In genomic region chr17:81341347-81342061, GRCh38 we compare ENCODE assay signal across 8 cellular contexts. TPM values are rescaled to one million over a fixed set of nuclear protein-coding genes. Genes with fewer than 3 reads are reported as not detected.
DNase-seq lines count a peak whose midpoint lies in the region; ATAC-seq, FAIRE-seq and TF ChIP-seq lines count a peak whose summit lies in the region.

No MANE protein-coding gene starts in this region.

- H3K4me2 ChIP-seq in K562 (ENCODE audit: insufficient read depth, low read length), result no peak overlapping the region

- no peak overlapping the region for H3K4me3 ChIP-seq in K562
- peak overlapping the region; percentile 54 for H3K4me3 ChIP-seq in iPS-15b (ENCODE audit: low read depth, low read length)
- H3K4me3 ChIP-seq in rectal smooth muscle tissue (ENCODE audit: low read length), result peak overlapping the region; percentile 93

- H2AFZ ChIP-seq in K562 (ENCODE audit: low read depth, low read length), result no peak overlapping the region

- no TSS peak for BruUV-seq in K562 (replicated peaks; lab: Mats Ljungman, UMichigan)

- CTCF ChIA-PET in K562 (lab: Yijun Ruan, JAX; ENCODE audit: low intra/inter-chr PET ratio), result no interaction called here

- no peaks in the 10 kb centered on the region for H3K9me3 ChIP-seq in K562 (replicated peaks; ENCODE audit: control insufficient read depth, insufficient read depth, low read depth, low read length)
- H3K9me3 ChIP-seq in iPS-15b (ENCODE audit: control insufficient read depth, insufficient read depth, low read length), result no peaks in the 10 kb centered on the region

- peaks cover 48% of the 10 kb centered on the region for H3K79me2 ChIP-seq in K562 (ENCODE audit: control insufficient read depth, insufficient read depth, low read length)

- no peak for FAIRE-seq in K562 (lab: Jason Lieb, UNC)

- POLR2A ChIA-PET in K562 (lab: Yijun Ruan, JAX), result interaction anchor here (0.6 kb wide), 2 partner anchors 14 to 527 kb away, joined by 4 read pairs; no protein-coding TSS in a partner anchor

- no peak overlapping the region for H3K27ac ChIP-seq in K562 (ENCODE audit: extremely low read depth, low read depth, low read length)
- H3K27ac ChIP-seq in rectal smooth muscle tissue (ENCODE audit: low read depth, low read length), result peak overlapping the region; percentile 97

- peaks cover 5 to 6% of the 10 kb centered on the region in 2 donors for H3K36me3 Mint-ChIP-seq in CD14-positive monocyte
- peaks cover 5 to 6% of the 10 kb centered on the region in 2 donors for H3K36me3 Mint-ChIP-seq in activated naive CD4-positive, alpha-beta T cell treated with anti-CD3 and anti-CD28 coated beads, Interleukin-2, amount 50 U/mL, for 72 hours

- H3K27ac Mint-ChIP-seq in CD14-positive monocyte, result peak overlapping the region in 1 of 7 donors; percentile 41
- H3K27ac Mint-ChIP-seq in activated naive CD4-positive, alpha-beta T cell treated with anti-CD3 and anti-CD28 coated beads, Interleukin-2, amount 50 U/mL, for 72 hours, result no peak overlapping the region

- H3K27me3 ChIP-seq in K562 (ENCODE audit: control insufficient read depth in 2 of 2, insufficient read depth in 2 of 2, low read length in 2 of 2) (no peaks in the 10 kb centered on the region), iPS-15b (ENCODE audit: control insufficient read depth, insufficient read depth, low read length) (peaks cover 42% of the 10 kb centered on the region), rectal smooth muscle tissue (ENCODE audit: control insufficient read depth, insufficient read depth, low read length) (no peaks in the 10 kb centered on the region)

- TF ChIP-seq EP300 in K562 (IDR thresholded peaks at IDR 0.05; ENCODE audit: low read length), result no peak

- TF ChIP-seq CTCF in CD14-positive monocyte (IDR thresholded peaks at IDR 0.05) (no peak), K562 (IDR thresholded peaks at IDR 0.05 in 2 of 3, conservative IDR thresholded peaks at IDR 0.05 in 1 of 3; ENCODE audit: insufficient read depth in 2 of 3, low read depth in 1 of 3, low read length in 3 of 3) (no peak)

- in situ Hi-C loops in K562 (cut with MboI), result no loop called here

- intact Hi-C loops in CD14-positive monocyte (cut with micrococcal nuclease) (no loop called here), K562 (cut with micrococcal nuclease) (no loop called here)

- peaks cover 0 to 4% (median 0%) of the 10 kb centered on the region in 7 donors for H3K9me3 Mint-ChIP-seq in CD14-positive monocyte
- no peaks in the 10 kb centered on the region for H3K9me3 Mint-ChIP-seq in activated naive CD4-positive, alpha-beta T cell treated with anti-CD3 and anti-CD28 coated beads, Interleukin-2, amount 50 U/mL, for 72 hours

- peak overlapping the region; percentile 55 to 100 for H3K4me3 Mint-ChIP-seq in CD14-positive monocyte

- no peak for ATAC-seq in K562
- ATAC-seq in GM21367 (IDR thresholded peaks at IDR 0.05; ENCODE audit: unreplicated experiment), result no peak
- ATAC-seq in activated naive CD4-positive, alpha-beta T cell treated with anti-CD3 and anti-CD28 coated beads, Interleukin-2, amount 50 U/mL, for 72 hours, result no peak

- peaks cover 3% of the 10 kb centered on the region for H3K9me1 ChIP-seq in K562 (ENCODE audit: control insufficient read depth, insufficient read depth, low read length)

- TF ChIP-seq RAD21 in K562 (CRISPR knock-in tag; conservative IDR thresholded peaks at IDR 0.05 in 1 of 2, IDR thresholded peaks at IDR 0.05 in 1 of 2), result no peak

- H3K27me3 Mint-ChIP-seq in CD14-positive monocyte (ENCODE audit: low read depth in 3 of 3), result peaks cover 10 to 55% (median 26%) of the 10 kb centered on the region in 3 donors

- 0 out of 2 replicates have a peak, but pooled peaks cover 4% of the 10 kb centered on the region for H4K20me1 ChIP-seq in K562 (replicated peaks; ENCODE audit: control insufficient read depth, insufficient read depth, low read length)

- 95% methylated on average over 19 of the region's 90 CpGs for WGBS in K562 (ENCODE audit: insufficient coverage, low coverage, missing lambda C conversion rate)

- H3K4me1 Mint-ChIP-seq in CD14-positive monocyte, result peaks cover 59% of the 10 kb centered on the region

- H3K36me3 ChIP-seq in K562 (ENCODE audit: control insufficient read depth, insufficient read depth, low read length) (peaks cover 12% of the 10 kb centered on the region; the same call in 1 of the 3 replicates), iPS-15b (ENCODE audit: control insufficient read depth, insufficient read depth, low read length) (no peaks in the 10 kb centered on the region), rectal smooth muscle tissue (ENCODE audit: control insufficient read depth, insufficient read depth, low read length) (no peaks in the 10 kb centered on the region)

- DNase-seq in CD14-positive monocyte (ENCODE audit: low spot score) (no peak), K562 (ENCODE audit: extremely low read depth in 1 of 4, low spot score in 3 of 4) (no peak), GM19238 (ENCODE audit: insufficient read length, low spot score) (no peak), NCI-H774 (lab: John Stamatoyannopoulos, UW) (no peak)
- DNase-seq in activated naive CD4-positive, alpha-beta T cell treated with anti-CD3 and anti-CD28 coated beads, Interleukin-2, amount 50 U/mL, for 72 hours (ENCODE audit: low spot score in 2 of 2), result no peak

- H3K4me1 ChIP-seq in K562 (replicated peaks in 1 of 2; ENCODE audit: control insufficient read depth in 2 of 2, insufficient read depth in 2 of 2, low read length in 2 of 2), result peaks cover 0 to 78% of the 10 kb centered on the region in 2 experiments; a peak in 3 of 5 replicates
- H3K4me1 ChIP-seq in iPS-15b (ENCODE audit: control insufficient read depth, insufficient read depth, low read length), result peaks cover 6% of the 10 kb centered on the region
- H3K4me1 ChIP-seq in rectal smooth muscle tissue (ENCODE audit: control insufficient read depth, insufficient read depth, low read length), result peaks cover 13% of the 10 kb centered on the region

- no peak for TF ChIP-seq POLR2A in K562 (conservative IDR thresholded peaks at IDR 0.05)

- H3K9ac ChIP-seq in K562 (ENCODE audit: insufficient read depth in 1 of 2, low read depth in 2 of 2, low read length in 2 of 2), result no peak overlapping the region
- no peak overlapping the region for H3K9ac ChIP-seq in iPS-15b (ENCODE audit: low read depth, low read length)
- H3K9ac ChIP-seq in rectal smooth muscle tissue (ENCODE audit: low read length), result peak overlapping the region; percentile 62

RNA-seq across cellular contexts. Expression of gene SLC38A10, which starts 46.4 kb away (rescaled TPM):
- polyA plus RNA-seq in CD14-positive monocyte, result 10 to 100 TPM; 50.8 to 68.4 TPM
- total RNA-seq in K562 (2011; cell fraction: chromatin; rRNA removed; ENCODE audit: low replicate concordance), result 96.2 and 235 TPM in 2 replicates
- total RNA-seq in K562 (2011; cell fraction: nucleolus; rRNA removed), result 109 and 114 TPM in 2 replicates
- total RNA-seq in K562 (2011; cell fraction: nucleoplasm; rRNA removed), result 104 and 132 TPM in 2 replicates
- 35.6 and 35.8 TPM in 2 replicates for total RNA-seq in K562 (2014; rRNA removed)
- total RNA-seq in K562 (2014; rRNA removed; fragmentation: Illumina TruSeq; extraction: Trizol), result 4.3 and 5.2 TPM in 2 replicates
- 15.5 and 16.1 TPM in 2 replicates for total RNA-seq in K562 (2015; rRNA removed; fragmentation: Illumina TruSeq; extraction: Trizol)
- total RNA-seq in K562 (2021), result 52.8 and 54.2 TPM in 2 replicates
- 13.1 and 18.0 TPM in 2 replicates for polyA plus RNA-seq in K562 (2011; rRNA removed)
- 18.4 and 29.4 TPM in 2 replicates for polyA plus RNA-seq in K562 (2011; cell fraction: cytosol; rRNA removed)
- 50.2 and 67.4 TPM in 2 replicates for polyA plus RNA-seq in K562 (2011; cell fraction: nucleus; rRNA removed)
- polyA plus RNA-seq in K562 (2012), result 38.9 and 86.6 TPM in 2 replicates
- polyA plus RNA-seq in K562 (2014; fragmentation: Illumina TruSeq; extraction: Trizol), result 13.8 and 24.0 TPM in 2 replicates
- polyA plus RNA-seq in K562 (2014; fragmentation: Nextera tagmentation; extraction: Ambion mirVana), result under 1 TPM; 0.45 to 0.92 TPM
- 31.7 and 32.1 TPM in 2 replicates for polyA plus RNA-seq in K562 (2014; rRNA removed)
- polyA minus RNA-seq in K562 (2011; rRNA and poly(A)+ RNA removed), result 16.9 and 24.8 TPM in 2 replicates
- 54.3 and 65.3 TPM in 2 replicates for polyA minus RNA-seq in K562 (2011; cell fraction: cytosol; rRNA and poly(A)+ RNA removed)
- polyA minus RNA-seq in K562 (2011; cell fraction: nucleus; rRNA and poly(A)+ RNA removed), result 28.7 and 33.2 TPM in 2 replicates
- total RNA-seq in activated naive CD4-positive, alpha-beta T cell treated with anti-CD3 and anti-CD28 coated beads, Interleukin-2, amount 50 U/mL, for 72 hours, result 10 to 100 TPM; 19.9 to 72.0 TPM

RNA-seq across cellular contexts. Expression of gene BAHCC1, which starts 53.8 kb away (rescaled TPM):
- polyA plus RNA-seq in CD14-positive monocyte (under 1 TPM; 0.11 to 0.27 TPM), K562 (2011; rRNA removed) (4.4 and 11.8 TPM in 2 replicates), K562 (2014; fragmentation: Illumina TruSeq; extraction: Trizol) (5.5 and 6.8 TPM in 2 replicates), K562 (2014; fragmentation: Nextera tagmentation; extraction: Ambion mirVana) (under 1 TPM; 0.14 to 0.24 TPM), K562 (2014; rRNA removed) (17.2 and 23.3 TPM in 2 replicates)
- 32.5 and 87.9 TPM in 2 replicates for total RNA-seq in K562 (2011; cell fraction: chromatin; rRNA removed; ENCODE audit: low replicate concordance)
- total RNA-seq in K562 (2011; cell fraction: nucleolus; rRNA removed), result 48.6 and 57.5 TPM in 2 replicates
- 39.0 and 40.6 TPM in 2 replicates for total RNA-seq in K562 (2011; cell fraction: nucleoplasm; rRNA removed)
- total RNA-seq in K562 (2014; rRNA removed) (11.1 and 13.9 TPM in 2 replicates), K562 (2014; rRNA removed; fragmentation: Illumina TruSeq; extraction: Trizol) (2.1 and 2.6 TPM in 2 replicates), K562 (2015; rRNA removed; fragmentation: Illumina TruSeq; extraction: Trizol) (5.0 and 6.5 TPM in 2 replicates), K562 (2021) (20.8 and 26.9 TPM in 2 replicates)
- 8.6 and 8.8 TPM in 2 replicates for polyA plus RNA-seq in K562 (2011; cell fraction: cytosol; rRNA removed)
- polyA plus RNA-seq in K562 (2011; cell fraction: nucleus; rRNA removed), result 112 and 139 TPM in 2 replicates
- 14.4 and 22.5 TPM in 2 replicates for polyA plus RNA-seq in K562 (2012)
- polyA minus RNA-seq in K562 (2011; rRNA and poly(A)+ RNA removed), result 0.72 and 2.7 TPM in 2 replicates
- polyA minus RNA-seq in K562 (2011; cell fraction: cytosol; rRNA and poly(A)+ RNA removed), result 6.8 and 8.7 TPM in 2 replicates
- 12.7 and 15.3 TPM in 2 replicates for polyA minus RNA-seq in K562 (2011; cell fraction: nucleus; rRNA and poly(A)+ RNA removed)
- total RNA-seq in activated naive CD4-positive, alpha-beta T cell treated with anti-CD3 and anti-CD28 coated beads, Interleukin-2, amount 50 U/mL, for 72 hours, result under 1 TPM in 1 of 2 donors, not detected in 1; 0.16 TPM
